Comparison of ENCODE assay signal across 24 cellular contexts in genomic region chr15:94040523-94041248, GRCh38.
DNase-seq lines count a peak whose midpoint lies in the region; ATAC-seq and TF ChIP-seq lines count a peak whose summit lies in the region.
"Had no signal": no experiment of that assay in that cellular context is flagged by ENCODE, and none has a peak within 500 bp of the region (broad histone marks: within the 10 kb centered on the region; RNA-seq: fewer than 3 reads in every experiment).

No MANE protein-coding gene starts in this region.

- no peak for TF ChIP-seq RAD21 in SK-N-SH (IDR thresholded peaks at IDR 0.05; ENCODE audit: low read length)

- H3K27ac ChIP-seq in SK-N-SH (ENCODE audit: low read depth in 2 of 2, low read length in 1 of 2) (no peak overlapping the region), foreskin keratinocyte (no peak overlapping the region)
- H3K27ac ChIP-seq: BLaER1, coronary artery, heart left ventricle had no signal

- no peak for TF ChIP-seq EP300 in SK-N-SH (IDR thresholded peaks at IDR 0.05; ENCODE audit: borderline replicate concordance in 1 of 2, low read depth in 1 of 2, low read length in 1 of 2)

- DNase-seq in SK-N-SH (no peak), RPMI7951 (ENCODE audit: low read depth) (peak; percentile 20), foreskin keratinocyte (no peak), hepatic stellate cell (ENCODE audit: low spot score) (no peak), T-helper 9 cell (no peak), hypothalamus (lab: John Stamatoyannopoulos, UW) (no peak)
- DNase-seq: activated CD4-positive, alpha-beta T cell treated with anti-CD3 and anti-CD28 coated beads for 36 hours; activated T-cell treated with anti-CD3 and anti-CD28 coated beads, Interleukin-2, amount 50 U/mL, for 24 hours; COR-L47; heart left ventricle; mesendoderm; NCI-H1436 treated with DMSO at 0.1 percent for 48 hours; NCI-H524; NK-92 treated with Interleukin-12 subunit alpha and Interleukin-12 subunit beta, amount 100 ng/mL, for 24 hours; occipital lobe; small intestine; stimulated activated CD4-positive, alpha-beta T cell treated with anti-CD3 and anti-CD28 coated beads, Interleukin-1b, Interleukin-23, amount 100 ng/mL, for 48 hours had no signal

- TF ChIP-seq CTCF in SK-N-SH (IDR thresholded peaks at IDR 0.05): 0 out of 2 replicates have a peak, but pooled peaks have one; percentile 19
- TF ChIP-seq CTCF in foreskin keratinocyte (conservative IDR thresholded peaks at IDR 0.05): peak; percentile 35

- no peaks in the 10 kb centered on the region for H4K20me1 ChIP-seq in SK-N-SH (ENCODE audit: insufficient read depth)
- H4K20me1 ChIP-seq: BLaER1 had no signal

- H3K27me3 ChIP-seq in SK-N-SH (ENCODE audit: insufficient read depth): no peaks in the 10 kb centered on the region
- H3K27me3 ChIP-seq in foreskin keratinocyte: peaks cover 3% of the 10 kb centered on the region
- H3K27me3 ChIP-seq: BLaER1, heart left ventricle, SJSA1 had no signal

- no peaks in the 10 kb centered on the region for H3K9me2 ChIP-seq in SK-N-SH

- CTCF ChIA-PET in SK-N-SH (lab: Yijun Ruan, JAX): no interaction called here

- no peak overlapping the region for H3K9ac ChIP-seq in SK-N-SH
- H3K9ac ChIP-seq: BLaER1 had no signal

- no peak overlapping the region for H2AFZ ChIP-seq in SK-N-SH (ENCODE audit: low read depth)

- H3K9me3 ChIP-seq in SK-N-SH: no peaks in the 10 kb centered on the region
- H3K9me3 ChIP-seq: SJSA1 had no signal

- no peak overlapping the region for H3K4me3 ChIP-seq in SK-N-SH (ENCODE audit: low read depth in 2 of 2, low read length in 1 of 2)
- H3K4me3 ChIP-seq: BLaER1, coronary artery, heart left ventricle, SJSA1 had no signal

- no peak overlapping the region for H3K4me2 ChIP-seq in SK-N-SH
- H3K4me2 ChIP-seq: BLaER1 had no signal

- H3K79me2 ChIP-seq in SK-N-SH (ENCODE audit: insufficient read depth): no peaks in the 10 kb centered on the region

- no peaks in the 10 kb centered on the region for H3K36me3 ChIP-seq in SK-N-SH (replicated peaks in 1 of 2; ENCODE audit: control insufficient read depth in 1 of 2, insufficient read depth in 2 of 2, low read length in 1 of 2)
- H3K36me3 ChIP-seq: BLaER1, heart left ventricle, SJSA1 had no signal

- H3K4me1 ChIP-seq in SK-N-SH (ENCODE audit: control insufficient read depth in 1 of 2, insufficient read depth in 2 of 2, low read depth in 1 of 2, low read length in 1 of 2) (no peaks in the 10 kb centered on the region), foreskin keratinocyte (no peaks in the 10 kb centered on the region)
- H3K4me1 ChIP-seq: BLaER1, heart left ventricle had no signal

- ATAC-seq in SK-N-SH treated with all-trans-retinoic acid at 6 μM for 48 hours: no peak
- peak; percentile 27 for ATAC-seq in foreskin keratinocyte
- no peak for ATAC-seq in HG02610 (IDR thresholded peaks at IDR 0.05; ENCODE audit: unreplicated experiment)
- ATAC-seq: activated CD4-positive, alpha-beta T cell treated with anti-CD3 and anti-CD28 coated beads for 36 hours; heart left ventricle; left lobe of liver; Panc1 had no signal

- POLR2A ChIA-PET in SK-N-SH (lab: Yijun Ruan, JAX): no interaction called here

- 75% methylated on average over 2 of the region's 2 CpGs for WGBS in SK-N-SH (ENCODE audit: low lambda C conversion rate)

- H3F3A ChIP-seq in SK-N-SH (replicated peaks; ENCODE audit: insufficient read depth): peaks cover 4% of the 10 kb centered on the region

TF ChIP-seq in SK-N-SH, 30 proteins besides CTCF, POLR2A, EP300 and RAD21:
- no peak for TF ChIP-seq SMC3 (IDR thresholded peaks at IDR 0.05; ENCODE audit: low read depth, low read length)
- TF ChIP-seq PBX3 (IDR thresholded peaks at IDR 0.05): no peak
- no peak for TF ChIP-seq ELF1 (IDR thresholded peaks at IDR 0.05)
- TF ChIP-seq EZH2phosphoT487 (IDR thresholded peaks at IDR 0.05; ENCODE audit: borderline replicate concordance, low read depth): no peak
- no peak for TF ChIP-seq FOXM1 (IDR thresholded peaks at IDR 0.05; ENCODE audit: low read depth)

TF ChIP-seq in SK-N-SH treated with all-trans-retinoic acid at 6 μM for 48 hours, 23 proteins besides CTCF, POLR2A, EP300 and RAD21:
- TF ChIP-seq TOX (CRISPR knock-in tag; IDR thresholded peaks at IDR 0.05; ENCODE audit: borderline replicate concordance) (no peak), ISL1 (CRISPR knock-in tag; IDR thresholded peaks at IDR 0.05) (no peak), ZNF565 (CRISPR knock-in tag; conservative IDR thresholded peaks at IDR 0.05; ENCODE audit: low read depth) (no peak), RARB (CRISPR knock-in tag; IDR thresholded peaks at IDR 0.05) (no peak), PATZ1 (CRISPR knock-in tag; IDR thresholded peaks at IDR 0.05; ENCODE audit: borderline replicate concordance) (no peak), ZNF8 (CRISPR knock-in tag; IDR thresholded peaks at IDR 0.05) (no peak), TCF4 (CRISPR knock-in tag; IDR thresholded peaks at IDR 0.05; ENCODE audit: borderline replicate concordance) (no peak), CSRNP3 (CRISPR knock-in tag; IDR thresholded peaks at IDR 0.05) (no peak), PPARA (CRISPR knock-in tag; IDR thresholded peaks at IDR 0.05; ENCODE audit: borderline replicate concordance) (no peak), ESRRG (CRISPR knock-in tag; IDR thresholded peaks at IDR 0.05) (no peak), SNAI2 (CRISPR knock-in tag; IDR thresholded peaks at IDR 0.05) (no peak), CREB5 (CRISPR knock-in tag; IDR thresholded peaks at IDR 0.05; ENCODE audit: low read depth) (no peak), BACH2 (CRISPR knock-in tag; IDR thresholded peaks at IDR 0.05; ENCODE audit: borderline replicate concordance) (no peak), ZNF70 (CRISPR knock-in tag; IDR thresholded peaks at IDR 0.05) (no peak), ZC3H10 (CRISPR knock-in tag; IDR thresholded peaks at IDR 0.05) (no peak), ZFP3 (CRISPR knock-in tag; IDR thresholded peaks at IDR 0.05) (no peak), ZFP30 (CRISPR knock-in tag; IDR thresholded peaks at IDR 0.05) (no peak), POU6F1 (CRISPR knock-in tag; IDR thresholded peaks at IDR 0.05; ENCODE audit: borderline replicate concordance, low read depth) (no peak), GLIS3 (CRISPR knock-in tag; IDR thresholded peaks at IDR 0.05) (no peak)
